In the genomic region with DNA sequence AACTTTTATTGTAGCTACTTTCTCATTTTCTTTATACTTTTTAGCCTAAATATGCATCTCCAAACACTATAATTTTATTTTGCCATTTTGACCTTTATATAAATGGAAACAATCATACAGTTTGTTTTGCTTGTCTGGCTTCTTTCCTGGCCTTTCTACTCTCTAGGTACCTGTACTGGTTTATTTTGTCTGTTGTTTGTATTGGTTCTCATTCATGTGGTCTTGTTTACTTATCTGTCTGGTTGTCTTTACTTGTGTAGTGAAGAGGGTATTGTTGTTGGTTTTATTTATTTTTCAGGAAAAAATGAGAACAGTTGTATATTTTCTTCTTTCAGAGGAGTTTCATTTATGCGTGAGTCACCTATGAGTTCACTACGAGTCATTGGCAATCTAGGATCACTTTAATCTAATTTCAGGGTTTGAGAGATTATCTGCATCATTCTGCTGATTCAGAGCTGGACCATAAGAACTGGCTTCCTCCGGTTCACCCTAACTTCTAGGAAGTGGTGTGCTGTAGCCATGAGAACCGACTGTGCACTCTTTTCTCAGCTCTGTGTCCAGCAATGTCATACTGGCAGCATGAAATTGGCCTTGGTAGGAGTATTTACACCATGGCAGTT, we compare ENCODE assay signal across 13 cellular contexts. TPM values are rescaled to one million over a fixed set of nuclear protein-coding genes. Genes with fewer than 3 reads are reported as not detected.
A peak's percentile ranks its signal among the peaks of the same experiment; 100 is the strongest.
DNase-seq lines count a peak whose midpoint lies in the region; ATAC-seq and TF ChIP-seq lines count a peak whose summit lies in the region.
"Had no signal": no experiment of that assay in that cellular context is flagged by ENCODE, and none has a peak within 500 bp of the region (broad histone marks: within the 10 kb centered on the region; RNA-seq: fewer than 3 reads in every experiment).

No MANE protein-coding gene starts in this region.

- no peaks in the 10 kb centered on the region for H3K36me3 ChIP-seq in MG63
- no peaks in the 10 kb centered on the region for H3K36me3 ChIP-seq in mesenchymal stem cell (ENCODE audit: control insufficient read depth in 1 of 2, insufficient read depth in 2 of 2, low read depth in 1 of 2, low read length in 2 of 2)
- H3K36me3 ChIP-seq: thoracic aorta had no signal

- no peak overlapping the region for H4K8ac ChIP-seq in mesenchymal stem cell (ENCODE audit: low read length)

- no peak overlapping the region for H3K18ac ChIP-seq in mesenchymal stem cell (ENCODE audit: low read depth in 1 of 2, low read length in 2 of 2)

- no peak for TF ChIP-seq CTCF in astrocyte of the spinal cord (IDR thresholded peaks at IDR 0.05; ENCODE audit: low read depth, low read length)

- WGBS in mesenchymal stem cell: 57% methylated on average over 4 of the region's 4 CpGs

- in situ Hi-C loops in astrocyte of the spinal cord (cut with HindIII; ENCODE audit: low sequenced_read_pairs): no loop called here

- H3K4me3 ChIP-seq in MG63 (no peak overlapping the region), astrocyte of the spinal cord (ENCODE audit: low read depth, low read length) (no peak overlapping the region), mesenchymal stem cell (ENCODE audit: insufficient read depth in 1 of 2, low read depth in 1 of 2, low read length in 2 of 2) (no peak overlapping the region)
- H3K4me3 ChIP-seq: lung, thoracic aorta had no signal

- no peaks in the 10 kb centered on the region for H3K4me1 ChIP-seq in mesenchymal stem cell (ENCODE audit: control insufficient read depth, insufficient read depth, low read depth, low read length)

- DNase-seq in activated CD4-positive, alpha-beta T cell treated with anti-CD3 and anti-CD28 coated beads for 48 hours: peak; percentile 36
- no peak for DNase-seq in activated CD4-positive, alpha-beta T cell treated with anti-CD3 and anti-CD28 coated beads, Interleukin-2, amount 50 U/mL, for 48 hours
- DNase-seq in MG63 (peak; percentile 52), astrocyte of the spinal cord (ENCODE audit: low read depth, low spot score) (peak; percentile 32), mesenchymal stem cell (no peak), NCI-H1092 (lab: John Stamatoyannopoulos, UW) (no peak), NCI-H526 treated with DMSO at 0.1 percent for 48 hours (lab: John Stamatoyannopoulos, UW) (no peak)
- DNase-seq: NCI-H748 treated with DMSO at 0.1 percent for 48 hours, SHP77 had no signal

- no peaks in the 10 kb centered on the region for H3K79me1 ChIP-seq in mesenchymal stem cell (replicated peaks; ENCODE audit: low read length, poor library complexity, severe bottlenecking)

- H3K9ac ChIP-seq in mesenchymal stem cell (ENCODE audit: low read length): peak overlapping the region; percentile 34

- no peak overlapping the region for H2BK120ac ChIP-seq in mesenchymal stem cell (ENCODE audit: low read depth, low read length)

- no peak overlapping the region for H3K23ac ChIP-seq in mesenchymal stem cell (ENCODE audit: low read length in 2 of 2)

- H2AFZ ChIP-seq in mesenchymal stem cell (ENCODE audit: low read depth, low read length): no peak overlapping the region

- no peak overlapping the region for H4K91ac ChIP-seq in mesenchymal stem cell (ENCODE audit: low read length)

- no peak for ATAC-seq in HG03521 (IDR thresholded peaks at IDR 0.05; ENCODE audit: unreplicated experiment)
- ATAC-seq: HepG2 had no signal

- no peak overlapping the region for H3K14ac ChIP-seq in mesenchymal stem cell (ENCODE audit: low read length in 2 of 2)

- H2BK12ac ChIP-seq in mesenchymal stem cell (ENCODE audit: low read length in 2 of 2): no peak overlapping the region

- no peak overlapping the region for H2BK5ac ChIP-seq in mesenchymal stem cell (ENCODE audit: low read depth, low read length, poor library complexity, severe bottlenecking)

- H3K9me3 ChIP-seq in MG63: peaks cover 24% of the 10 kb centered on the region
- peaks cover 3% of the 10 kb centered on the region for H3K9me3 ChIP-seq in mesenchymal stem cell (ENCODE audit: control insufficient read depth, low read length)
- H3K9me3 ChIP-seq: thoracic aorta had no signal

- no peak overlapping the region for H2BK15ac ChIP-seq in mesenchymal stem cell (ENCODE audit: low read depth, poor library complexity, severe bottlenecking)

- no peaks in the 10 kb centered on the region for H3K27me3 ChIP-seq in MG63
- peaks cover 0 to 2% of the 10 kb centered on the region in 2 experiments for H3K27me3 ChIP-seq in mesenchymal stem cell (ENCODE audit: control insufficient read depth in 1 of 2, insufficient read depth in 1 of 2, low read length in 2 of 2)

- H2AK5ac ChIP-seq in mesenchymal stem cell (ENCODE audit: low read length, severe bottlenecking): no peak overlapping the region

- no peak overlapping the region for H3K4ac ChIP-seq in mesenchymal stem cell (ENCODE audit: low read depth in 1 of 2, low read length in 2 of 2)

- H3K27ac ChIP-seq in mesenchymal stem cell (ENCODE audit: low read length, poor library complexity, severe bottlenecking): no peak overlapping the region
- H3K27ac ChIP-seq: thoracic aorta had no signal

- no peak overlapping the region for H3K4me2 ChIP-seq in mesenchymal stem cell (ENCODE audit: low read length, poor library complexity, severe bottlenecking)

RNA-seq across cellular contexts. Expression of a gene that starts 33.1 kb away (rescaled TPM):
- 5.2 and 27.3 TPM in 2 replicates for total RNA-seq in MG63 (2014; rRNA removed; shearing (Covaris generic); ENCODE audit: low replicate concordance)
- polyA plus RNA-seq in mesenchymal stem cell (2013, experiment 1 of 2): 7.9 TPM
- 8.8 TPM for polyA plus RNA-seq in mesenchymal stem cell (2013, experiment 2 of 2)

Comparison
In these comparisons a context has a peak if more than half of its experiments do, and no peak if none do; other contexts are left out.
1. DNase-seq: peak in activated CD4-positive, alpha-beta T cell treated with anti-CD3 and anti-CD28 coated beads for 48 hours (single experiment), MG63 (single experiment) and astrocyte of the spinal cord (single experiment); none in activated CD4-positive, alpha-beta T cell treated with anti-CD3 and anti-CD28 coated beads, Interleukin-2, amount 50 U/mL, for 48 hours (0 of 2), mesenchymal stem cell (single experiment), NCI-H1092 (single experiment) and NCI-H526 treated with DMSO at 0.1 percent for 48 hours (single experiment).